8 cellular contexts compared by ENCODE assay signal in the genomic region with DNA sequence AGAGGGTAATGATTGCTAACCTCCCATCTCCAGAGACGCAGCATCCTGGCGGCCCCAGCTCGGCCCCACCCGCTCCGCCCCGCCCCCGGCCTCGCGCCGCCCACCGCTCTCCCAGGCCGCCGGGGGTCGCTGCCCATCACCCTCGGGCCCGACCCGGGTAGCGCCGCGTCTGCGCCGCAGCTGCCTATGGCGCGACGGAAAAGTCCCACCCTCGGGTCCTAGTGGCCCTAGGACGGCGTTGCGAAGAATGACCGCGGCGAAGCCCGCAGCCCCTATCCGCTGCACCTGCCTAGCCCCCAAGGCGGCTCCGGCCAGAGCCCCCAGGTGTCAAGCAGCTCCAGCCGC. TPM values are rescaled to one million over a fixed set of nuclear protein-coding genes. Genes with fewer than 3 reads are reported as not detected.
DNase-seq lines count a peak whose midpoint lies in the region; ATAC-seq, FAIRE-seq and TF ChIP-seq lines count a peak whose summit lies in the region.

No MANE protein-coding gene starts in this region.

- peaks cover 74% of the 10 kb centered on the region for H3K4me1 Mint-ChIP-seq in CD8-positive, alpha-beta T cell (ENCODE audit: low read depth)
- peaks cover 66% of the 10 kb centered on the region for H3K4me1 Mint-ChIP-seq in activated T-cell treated with anti-CD3 and anti-CD28 coated beads, Interleukin-2, amount 50 U/mL, for 72 hours (ENCODE audit: low read depth)
- H3K4me1 Mint-ChIP-seq in neural crest cell, result peaks cover 41% of the 10 kb centered on the region

- POLR2A ChIA-PET in CD8-positive, alpha-beta T cell (lab: Charles Lee), result interaction anchor here (0.8 to 3.3 kb wide), 12 partner anchors 9 to 152 kb away, joined by 3 to 23 read pairs (median 6); a partner anchor contains a TSS

- no peaks in the 10 kb centered on the region for H3K9me3 Mint-ChIP-seq in CD8-positive, alpha-beta T cell
- H3K9me3 Mint-ChIP-seq in activated T-cell treated with anti-CD3 and anti-CD28 coated beads, Interleukin-2, amount 50 U/mL, for 72 hours, result no peaks in the 10 kb centered on the region
- no peaks in the 10 kb centered on the region for H3K9me3 Mint-ChIP-seq in neural crest cell

- peaks cover 58% of the 10 kb centered on the region for H3K36me3 Mint-ChIP-seq in CD8-positive, alpha-beta T cell
- H3K36me3 Mint-ChIP-seq in activated T-cell treated with anti-CD3 and anti-CD28 coated beads, Interleukin-2, amount 50 U/mL, for 72 hours (ENCODE audit: insufficient read depth in 2 of 2), result peaks cover 7 to 34% of the 10 kb centered on the region in 2 donors
- H3K36me3 Mint-ChIP-seq in neural crest cell (ENCODE audit: low read depth), result peaks cover 13% of the 10 kb centered on the region

- H3K36me3 ChIP-seq in CD8-positive, alpha-beta T cell (ENCODE audit: insufficient read depth, low read length), result peaks cover 28% of the 10 kb centered on the region
- peaks cover 69% of the 10 kb centered on the region for H3K36me3 ChIP-seq in NT2/D1 (ENCODE audit: insufficient read depth, insufficient read length, low read length)

- no peaks in the 10 kb centered on the region for H3K9me3 ChIP-seq in CD8-positive, alpha-beta T cell (ENCODE audit: low read length)
- no peaks in the 10 kb centered on the region for H3K9me3 ChIP-seq in NT2/D1 (ENCODE audit: insufficient read depth, low read length)

- H3K27ac ChIP-seq in CD8-positive, alpha-beta T cell (ENCODE audit: low read depth, low read length), result peak overlapping the region; percentile 98
- H3K27ac ChIP-seq in temporal lobe (ENCODE audit: low read depth, low read length), result peak overlapping the region; percentile 76

- intact Hi-C loops in CD8-positive, alpha-beta T cell (cut with DNase I, micrococcal nuclease), result loop anchor here (1.0 to 5.0 kb wide), 5 partner anchors 67 to 515 kb away; a partner anchor contains a TSS

- H3K27me3 ChIP-seq in CD8-positive, alpha-beta T cell (ENCODE audit: insufficient read depth, low read length), result no peaks in the 10 kb centered on the region
- H3K27me3 ChIP-seq in NT2/D1 (ENCODE audit: insufficient read depth, insufficient read length), result no peaks in the 10 kb centered on the region

- peak in 6 of 7 experiments; percentile 39 to 79 (median 65) for DNase-seq in CD8-positive, alpha-beta T cell
- DNase-seq in GM19239 (ENCODE audit: insufficient read length, low spot score), result peak; percentile 52
- peak; percentile 47 for DNase-seq in NT2/D1 (ENCODE audit: low read depth, low spot score)
- peak; percentile 83 to 84 for DNase-seq in activated T-cell treated with anti-CD3 and anti-CD28 coated beads, Interleukin-2, amount 50 U/mL, for 72 hours
- peak; percentile 49 for DNase-seq in fibroblast of mammary gland (ENCODE audit: low read depth)
- DNase-seq in neural crest cell (ENCODE audit: low read depth, low spot score), result peak; percentile 73

- CTCF ChIA-PET in CD8-positive, alpha-beta T cell (lab: Charles Lee), result interaction anchor here (1.3 to 2.1 kb wide), 2 partner anchors 93 to 95 kb away, joined by 3 to 15 read pairs; no protein-coding TSS in a partner anchor

- no peak for TF ChIP-seq CTCF in CD8-positive, alpha-beta T cell (IDR thresholded peaks at IDR 0.05)
- no peak for TF ChIP-seq CTCF in fibroblast of mammary gland (conservative IDR thresholded peaks at IDR 0.05; ENCODE audit: control insufficient read depth, insufficient read depth, low read depth, low read length)
- peak; percentile 52 for TF ChIP-seq CTCF in neural crest cell (conservative IDR thresholded peaks at IDR 0.05)

- peak overlapping the region; percentile 95 for H3K4me3 ChIP-seq in CD8-positive, alpha-beta T cell (ENCODE audit: low read depth, low read length)
- H3K4me3 ChIP-seq in NT2/D1 (ENCODE audit: insufficient read length, low read depth) (peak overlapping the region; percentile 93), fibroblast of mammary gland (ENCODE audit: control insufficient read depth, low read depth, low read length) (peak overlapping the region; percentile 81)

- peak; percentile 68 for FAIRE-seq in GM19239 (lab: Jason Lieb, UNC)

- no peaks in the 10 kb centered on the region for H3K27me3 Mint-ChIP-seq in CD8-positive, alpha-beta T cell (ENCODE audit: low read depth)
- H3K27me3 Mint-ChIP-seq in activated T-cell treated with anti-CD3 and anti-CD28 coated beads, Interleukin-2, amount 50 U/mL, for 72 hours (ENCODE audit: low read depth), result no peaks in the 10 kb centered on the region
- no peaks in the 10 kb centered on the region for H3K27me3 Mint-ChIP-seq in neural crest cell (ENCODE audit: low read depth)

- H3K4me3 Mint-ChIP-seq in CD8-positive, alpha-beta T cell, result peak overlapping the region; percentile 97
- H3K4me3 Mint-ChIP-seq in activated T-cell treated with anti-CD3 and anti-CD28 coated beads, Interleukin-2, amount 50 U/mL, for 72 hours, result peak overlapping the region; percentile 97 to 100
- peak overlapping the region; percentile 98 for H3K4me3 Mint-ChIP-seq in neural crest cell

- ATAC-seq in CD8-positive, alpha-beta T cell, result peak; percentile 53
- peak; percentile 34 for ATAC-seq in HG03378 (IDR thresholded peaks at IDR 0.05; ENCODE audit: unreplicated experiment)
- peak; percentile 69 to 72 for ATAC-seq in activated T-cell treated with anti-CD3 and anti-CD28 coated beads, Interleukin-2, amount 50 U/mL, for 72 hours (replicated peaks in 1 of 2)

- peak overlapping the region; percentile 99 for H3K9ac ChIP-seq in NT2/D1 (ENCODE audit: insufficient read length, low read depth)

- peak overlapping the region; percentile 100 for H3K27ac Mint-ChIP-seq in CD8-positive, alpha-beta T cell
- peak overlapping the region; percentile 95 for H3K27ac Mint-ChIP-seq in activated T-cell treated with anti-CD3 and anti-CD28 coated beads, Interleukin-2, amount 50 U/mL, for 72 hours
- H3K27ac Mint-ChIP-seq in neural crest cell (ENCODE audit: unreplicated experiment), result peak overlapping the region; percentile 99

- peaks cover 53% of the 10 kb centered on the region for H3K4me1 ChIP-seq in CD8-positive, alpha-beta T cell (ENCODE audit: insufficient read depth, low read length)
- H3K4me1 ChIP-seq in NT2/D1 (ENCODE audit: insufficient read depth, insufficient read length), result no peaks in the 10 kb centered on the region

RNA-seq across cellular contexts. Expression of a gene that starts 0.5 kb away (rescaled TPM):
- total RNA-seq in CD8-positive, alpha-beta T cell, result 100 to 1,000 TPM; 106 to 111 TPM
- 100 to 1,000 TPM; 164 to 223 TPM for total RNA-seq in activated T-cell treated with anti-CD3 and anti-CD28 coated beads, Interleukin-2, amount 50 U/mL, for 72 hours
- total RNA-seq in neural crest cell (144 and 150 TPM in 2 replicates), temporal lobe (23.4 TPM)

RNA-seq across cellular contexts. Expression of a gene that starts 0.6 kb away (rescaled TPM):
- 10 to 100 TPM; 31.4 to 33.0 TPM for total RNA-seq in CD8-positive, alpha-beta T cell
- 10 to 100 TPM; 36.6 to 40.7 TPM for total RNA-seq in activated T-cell treated with anti-CD3 and anti-CD28 coated beads, Interleukin-2, amount 50 U/mL, for 72 hours
- total RNA-seq in neural crest cell (33.8 and 35.0 TPM in 2 replicates), temporal lobe (29.3 TPM)

RNA-seq across cellular contexts. Expression of a gene that starts 36.9 kb away (rescaled TPM):
- 1 to 10 TPM; 3.6 to 4.8 TPM for total RNA-seq in CD8-positive, alpha-beta T cell
- total RNA-seq in activated T-cell treated with anti-CD3 and anti-CD28 coated beads, Interleukin-2, amount 50 U/mL, for 72 hours, result 10 to 100 TPM; 16.7 to 20.3 TPM
- 23.5 and 23.9 TPM in 2 replicates for total RNA-seq in neural crest cell
- 9.3 TPM for total RNA-seq in temporal lobe

Comparison
In these comparisons a context has a peak if more than half of its experiments do, and no peak if none do; other contexts are left out.
1. Peak in every context shown above with its lines: DNase-seq, ATAC-seq, H3K4me3 ChIP-seq and H3K27ac ChIP-seq.